ENCODE assay signal across 8 cellular contexts in the genomic region with DNA sequence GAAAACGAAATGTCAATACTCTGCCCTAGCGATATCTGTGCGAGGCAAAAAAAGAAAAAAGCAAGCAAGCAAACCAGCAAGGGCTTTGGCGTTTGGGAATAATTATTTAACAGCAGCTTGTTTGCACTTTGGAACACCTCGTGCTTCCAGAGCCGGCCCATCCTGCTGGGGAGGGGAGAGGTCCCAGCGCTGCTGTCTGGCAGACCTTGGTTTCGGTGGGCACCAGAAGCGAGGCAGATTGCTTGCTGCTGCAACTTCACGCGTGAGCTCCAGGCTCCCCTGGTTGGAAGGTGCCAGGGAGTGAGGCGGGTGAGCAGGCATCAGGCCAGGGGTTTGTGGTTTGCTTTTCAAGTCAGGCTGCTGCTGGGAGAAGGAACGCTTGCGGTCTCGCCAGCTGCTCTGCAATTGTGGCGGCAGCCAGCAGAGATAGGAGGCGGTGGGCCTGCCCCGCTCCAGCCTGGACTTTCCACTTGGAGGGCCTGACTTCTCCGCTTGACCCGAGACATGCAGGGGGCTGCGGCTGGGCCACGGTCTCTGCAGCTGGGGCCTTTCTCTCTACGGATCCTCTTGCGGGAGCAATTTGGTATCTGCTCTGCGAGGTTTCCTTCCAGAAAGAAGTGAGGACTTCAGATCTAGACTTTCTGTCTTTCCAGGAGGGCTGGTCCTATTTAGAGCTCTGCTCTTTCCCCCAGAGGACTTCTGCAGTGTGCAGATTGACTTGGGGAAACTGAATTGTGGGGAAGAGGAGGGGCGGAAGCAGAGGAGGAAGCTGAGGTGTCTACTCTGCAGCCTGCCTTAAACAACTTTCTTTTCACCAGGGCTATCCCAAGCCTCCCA.
DNase-seq lines count a peak whose midpoint lies in the region; ATAC-seq and TF ChIP-seq lines count a peak whose summit lies in the region.

No MANE protein-coding gene starts in this region.

- H3K4me3 ChIP-seq in HFF-Myc (replicated peaks; ENCODE audit: low read depth, low read length) (peak overlapping the region; percentile 27), PC-3 (ENCODE audit: low read length) (peak overlapping the region; percentile 55; the same call in 1 of the 2 replicates), parathyroid adenoma (ENCODE audit: low read depth, low read length) (no peak overlapping the region)

- no peak overlapping the region for H3K9ac ChIP-seq in PC-3 (ENCODE audit: low read length)
- H3K9ac ChIP-seq in parathyroid adenoma: no peak overlapping the region

- H3K9me3 Mint-ChIP-seq in activated naive CD4-positive, alpha-beta T cell treated with anti-CD3 and anti-CD28 coated beads for 36 hours: peaks cover 2% of the 10 kb centered on the region

- 0 out of 2 replicates have a peak overlapping the region, but pooled peaks have one; percentile 48 for H2AFZ ChIP-seq in PC-3 (ENCODE audit: low read length)
- H2AFZ ChIP-seq in parathyroid adenoma: no peak overlapping the region

- H3K9me2 ChIP-seq in PC-3 (replicated peaks; ENCODE audit: low read length): no peaks in the 10 kb centered on the region

- peak; percentile 94 for ATAC-seq in PC-3
- ATAC-seq in HG03139 (IDR thresholded peaks at IDR 0.05; ENCODE audit: unreplicated experiment): no peak
- no peak for ATAC-seq in HG03159 (IDR thresholded peaks at IDR 0.05; ENCODE audit: unreplicated experiment)

- H3K9me3 ChIP-seq in PC-3 (ENCODE audit: low read length) (no peaks in the 10 kb centered on the region), parathyroid adenoma (ENCODE audit: control insufficient read depth, low read length) (no peaks in the 10 kb centered on the region)

- H3K27me3 Mint-ChIP-seq in activated naive CD4-positive, alpha-beta T cell treated with anti-CD3 and anti-CD28 coated beads for 36 hours (ENCODE audit: low read depth): no peaks in the 10 kb centered on the region

- DNase-seq in CD1c-positive myeloid dendritic cell (ENCODE audit: extremely low spot score) (peak; percentile 45), HFF-Myc (ENCODE audit: extremely low read depth, low read depth) (peak; percentile 78), PC-3 (peak; percentile 56), foreskin melanocyte (peak; percentile 53)
- DNase-seq in activated naive CD4-positive, alpha-beta T cell treated with anti-CD3 and anti-CD28 coated beads for 36 hours: peak; percentile 72

- peak overlapping the region; percentile 82 for H3K4me2 ChIP-seq in PC-3 (ENCODE audit: low read length)
- peak overlapping the region; percentile 26 for H3K4me2 ChIP-seq in parathyroid adenoma (ENCODE audit: low read length)

- H3K27ac Mint-ChIP-seq in activated naive CD4-positive, alpha-beta T cell treated with anti-CD3 and anti-CD28 coated beads for 36 hours: no peak overlapping the region

- BruUV-seq in PC-3 (replicated peaks; lab: Mats Ljungman, UMichigan): no TSS peak

- CTCF ChIA-PET in PC-3 (lab: Charles Lee): no interaction called here
- CTCF ChIA-PET in activated naive CD4-positive, alpha-beta T cell treated with anti-CD3 and anti-CD28 coated beads for 36 hours (lab: Charles Lee): interaction anchor here (0.7 to 2.1 kb wide), 3 partner anchors 54 to 59 kb away, joined by 3 to 6 read pairs (median 3); no protein-coding TSS in a partner anchor

- POLR2A ChIA-PET in PC-3 (lab: Charles Lee; ENCODE audit: unreplicated experiment): no interaction called here

- intact Hi-C loops in PC-3 (cut with micrococcal nuclease): no loop called here
- intact Hi-C loops in activated naive CD4-positive, alpha-beta T cell treated with anti-CD3 and anti-CD28 coated beads for 36 hours (cut with micrococcal nuclease): no loop called here

- H3K4me3 Mint-ChIP-seq in activated naive CD4-positive, alpha-beta T cell treated with anti-CD3 and anti-CD28 coated beads for 36 hours: peak overlapping the region; percentile 69

- H3K36me3 Mint-ChIP-seq in activated naive CD4-positive, alpha-beta T cell treated with anti-CD3 and anti-CD28 coated beads for 36 hours (ENCODE audit: low read depth): no peaks in the 10 kb centered on the region

- 0 out of 2 replicates have a peak overlapping the region, but pooled peaks have one; percentile 16 for H3K27ac ChIP-seq in PC-3 (ENCODE audit: low read length)
- no peak overlapping the region for H3K27ac ChIP-seq in parathyroid adenoma

- H3F3A ChIP-seq in PC-3 (ENCODE audit: low read length, unreplicated experiment): no peaks in the 10 kb centered on the region

- H3K27me3 ChIP-seq in PC-3 (ENCODE audit: low read length) (no peaks in the 10 kb centered on the region), parathyroid adenoma (ENCODE audit: control insufficient read depth, insufficient read depth, low read length) (no peaks in the 10 kb centered on the region)

- H3K36me3 ChIP-seq in PC-3 (ENCODE audit: low read depth, low read length) (no peaks in the 10 kb centered on the region), parathyroid adenoma (ENCODE audit: control insufficient read depth, insufficient read depth, low read length) (no peaks in the 10 kb centered on the region)

- no peaks in the 10 kb centered on the region for H4K20me1 ChIP-seq in PC-3 (ENCODE audit: low read length)

- H3K4me1 ChIP-seq in PC-3 (ENCODE audit: insufficient read depth, low read length): peaks cover 18% of the 10 kb centered on the region
- H3K4me1 ChIP-seq in parathyroid adenoma: no peaks in the 10 kb centered on the region

- H3K79me2 ChIP-seq in PC-3 (ENCODE audit: low read length): no peaks in the 10 kb centered on the region
- no peaks in the 10 kb centered on the region for H3K79me2 ChIP-seq in parathyroid adenoma

- peaks cover 18% of the 10 kb centered on the region for H3K4me1 Mint-ChIP-seq in activated naive CD4-positive, alpha-beta T cell treated with anti-CD3 and anti-CD28 coated beads for 36 hours (ENCODE audit: low read depth)

- TF ChIP-seq CTCF in HFF-Myc (IDR thresholded peaks at IDR 0.05; ENCODE audit: low read depth, low read length, missing control alignments): no peak
- no peak for TF ChIP-seq CTCF in PC-3 (conservative IDR thresholded peaks at IDR 0.05; ENCODE audit: low read depth, low read length)
- TF ChIP-seq CTCF in parathyroid adenoma (IDR thresholded peaks at IDR 0.05): no peak
